ENCODE assay signal across 9 cellular contexts in the genomic region with DNA sequence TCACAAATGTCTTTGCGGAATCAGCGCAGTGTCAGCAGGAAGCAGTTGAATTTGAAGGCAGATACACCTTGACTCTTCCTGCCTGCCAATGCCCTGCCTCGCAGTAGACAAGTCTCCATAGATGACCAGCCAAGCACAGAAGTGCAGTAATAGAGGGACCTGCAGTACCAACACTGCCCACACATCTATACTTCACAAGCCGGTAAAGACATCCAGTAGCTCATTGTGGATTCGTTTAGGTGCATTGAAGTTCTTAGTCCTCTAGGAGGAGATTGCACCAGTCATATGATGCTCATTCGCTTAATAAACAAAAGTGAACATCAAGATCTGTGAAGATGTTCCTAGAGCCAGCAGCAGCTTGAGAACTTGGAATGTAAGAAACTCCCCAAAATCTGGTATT. TPM values are rescaled to one million over a fixed set of nuclear protein-coding genes. Genes with fewer than 3 reads are reported as not detected.
DNase-seq lines count a peak whose midpoint lies in the region; ATAC-seq and TF ChIP-seq lines count a peak whose summit lies in the region.
"Had no signal": no experiment of that assay in that cellular context is flagged by ENCODE, and none has a peak within 500 bp of the region (broad histone marks: within the 10 kb centered on the region; RNA-seq: fewer than 3 reads in every experiment).

No MANE protein-coding gene starts in this region.

- H3K27ac ChIP-seq in VCaP, result no peak overlapping the region

- no peaks in the 10 kb centered on the region for H3K9me3 Mint-ChIP-seq in nephron

- no peak overlapping the region for H3K27ac Mint-ChIP-seq in nephron

- DNase-seq in Caki2 (ENCODE audit: low read depth), result peak; percentile 55
- no peak for DNase-seq in occipital lobe (lab: John Stamatoyannopoulos, UW)
- no peak for DNase-seq in NCI-H2171 (lab: John Stamatoyannopoulos, UW)
- DNase-seq in mesenteric fat pad (ENCODE audit: low spot score), result no peak

- H3K36me3 Mint-ChIP-seq in nephron (ENCODE audit: low read depth), result no peaks in the 10 kb centered on the region

- no peak overlapping the region for H3K4me3 Mint-ChIP-seq in nephron

- ATAC-seq in GM19035 (IDR thresholded peaks at IDR 0.05; ENCODE audit: unreplicated experiment) (peak; percentile 79), HG03108 (IDR thresholded peaks at IDR 0.05; ENCODE audit: unreplicated experiment) (peak; percentile 53)

- H3K27me3 Mint-ChIP-seq in nephron (ENCODE audit: low read depth), result peaks cover 56% of the 10 kb centered on the region

- no peaks in the 10 kb centered on the region for H3K4me1 Mint-ChIP-seq in nephron

- in situ Hi-C loops in Caki2 (cut with HindIII; ENCODE audit: low pct_unique_long_range_greater_than_20kb, low sequenced_read_pairs), result no loop called here

- peak; percentile 67 for TF ChIP-seq CTCF in VCaP (conservative IDR thresholded peaks at IDR 0.05)
- peak in 2 of 3 experiments; percentile 19 to 30 for TF ChIP-seq CTCF in nephron (IDR thresholded peaks at IDR 0.05; ENCODE audit: unreplicated experiment in 3 of 3)

RNA-seq across cellular contexts. Expression of gene IFNA2, which starts 7.1 kb away (rescaled TPM):
- not detected in 2 replicates for total RNA-seq in Caki2 (2014; rRNA removed; shearing (Covaris generic); ENCODE audit: low replicate concordance)
- total RNA-seq in occipital lobe (not detected), mesenteric fat pad (not detected)
- total RNA-seq: glomerular endothelial cell had no signal

RNA-seq across cellular contexts. Expression of gene IFNA8, which starts 16.6 kb away (rescaled TPM):
- not detected in 2 replicates for total RNA-seq in Caki2 (2014; rRNA removed; shearing (Covaris generic); ENCODE audit: low replicate concordance)
- not detected for total RNA-seq in occipital lobe
- not detected for total RNA-seq in mesenteric fat pad
- total RNA-seq: glomerular endothelial cell had no signal

RNA-seq across cellular contexts. Expression of gene IFNA13, which starts 24.4 kb away (rescaled TPM):
- not detected in 2 replicates for total RNA-seq in Caki2 (2014; rRNA removed; shearing (Covaris generic); ENCODE audit: low replicate concordance)
- not detected for total RNA-seq in occipital lobe
- not detected for total RNA-seq in mesenteric fat pad
- total RNA-seq: glomerular endothelial cell had no signal

RNA-seq across cellular contexts. Expression of gene IFNA6, which starts 41.6 kb away (rescaled TPM):
- total RNA-seq in Caki2 (2014; rRNA removed; shearing (Covaris generic); ENCODE audit: low replicate concordance), result not detected in 2 replicates
- total RNA-seq in occipital lobe (not detected), mesenteric fat pad (not detected)
- total RNA-seq: glomerular endothelial cell had no signal

RNA-seq across cellular contexts. Expression of gene IFNA1, which starts 48.0 kb away (rescaled TPM):
- total RNA-seq in Caki2 (2014; rRNA removed; shearing (Covaris generic); ENCODE audit: low replicate concordance), result not detected in 2 replicates
- total RNA-seq in occipital lobe (not detected), mesenteric fat pad (not detected)
- total RNA-seq: glomerular endothelial cell had no signal
